Comparison of ENCODE assay signal across 10 cellular contexts in the genomic region with DNA sequence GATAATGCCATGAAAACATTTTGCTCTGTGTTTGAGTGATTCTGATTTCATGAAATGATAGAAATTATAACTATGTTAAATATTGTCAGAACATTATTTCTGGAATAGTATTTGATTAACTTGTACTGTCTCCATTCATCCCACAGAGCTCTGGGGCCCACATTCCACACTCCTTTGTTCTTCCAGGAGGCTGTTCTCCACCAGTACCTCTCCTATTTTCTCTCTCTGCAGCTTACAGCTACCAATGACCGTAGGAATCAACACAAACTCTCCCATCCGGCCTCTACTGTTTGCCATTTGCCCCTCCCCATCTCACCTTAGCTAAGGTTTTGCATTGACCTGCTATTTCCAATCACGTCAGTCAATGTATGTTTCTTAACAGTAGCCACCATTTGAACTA.
"Had no signal": no experiment of that assay in that cellular context is flagged by ENCODE, and none has a peak within 500 bp of the region (broad histone marks: within the 10 kb centered on the region; RNA-seq: fewer than 3 reads in every experiment).

No MANE protein-coding gene starts in this region.

- H3K36me3 Mint-ChIP-seq: activated naive CD4-positive, alpha-beta T cell treated with anti-CD3 and anti-CD28 coated beads, Interleukin-2, amount 50 U/mL, for 24 hours had no signal

- H3K4me1 ChIP-seq: vagina had no signal

- H3K36me3 ChIP-seq: adrenal gland, transverse colon, vagina had no signal

- H3K27ac ChIP-seq: adrenal gland, hepatocyte, transverse colon, vagina, VCaP had no signal

- H3K9me3 ChIP-seq: adrenal gland, transverse colon, vagina had no signal

- H2AFZ ChIP-seq: hepatocyte had no signal

- H3K79me2 ChIP-seq: hepatocyte had no signal

- H3K4me3 Mint-ChIP-seq: nephron progenitor cell had no signal

- H3K27me3 ChIP-seq: hepatocyte, transverse colon, vagina had no signal

- H3K9me3 Mint-ChIP-seq: activated naive CD4-positive, alpha-beta T cell treated with anti-CD3 and anti-CD28 coated beads, Interleukin-2, amount 50 U/mL, for 24 hours; effector memory CD8-positive, alpha-beta T cell; nephron progenitor cell had no signal

- H3K4me3 ChIP-seq: adrenal gland, hepatocyte, lung, transverse colon, vagina had no signal

- H3K27ac Mint-ChIP-seq: activated naive CD4-positive, alpha-beta T cell treated with anti-CD3 and anti-CD28 coated beads, Interleukin-2, amount 50 U/mL, for 24 hours; effector memory CD8-positive, alpha-beta T cell; nephron progenitor cell; progenitor cell of endocrine pancreas had no signal
